In the genomic region with DNA sequence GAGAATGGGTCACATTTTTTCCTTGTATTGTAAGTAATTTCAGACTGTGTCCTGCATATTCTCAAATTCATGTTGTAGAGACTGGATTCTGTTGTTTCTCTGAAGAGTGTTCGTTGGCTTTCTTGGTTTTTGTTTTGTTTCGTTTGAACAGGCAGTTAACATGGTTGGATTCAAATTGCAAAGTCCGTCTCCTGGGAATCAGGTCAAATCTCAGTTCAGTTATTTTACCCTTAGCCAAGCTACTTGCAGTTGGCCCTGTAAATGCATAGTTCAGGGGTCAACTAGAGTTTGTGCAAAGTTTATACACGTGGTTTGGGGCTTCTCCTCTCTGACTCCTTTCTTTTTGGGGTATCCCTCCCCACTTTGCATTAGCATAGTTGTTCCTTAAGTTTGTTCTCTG, we compare ENCODE assay signal across 16 cellular contexts. TPM values are rescaled to one million over a fixed set of nuclear protein-coding genes. Genes with fewer than 3 reads are reported as not detected.
DNase-seq lines count a peak whose midpoint lies in the region; ATAC-seq and TF ChIP-seq lines count a peak whose summit lies in the region.
"Had no signal": no experiment of that assay in that cellular context is flagged by ENCODE, and none has a peak within 500 bp of the region (broad histone marks: within the 10 kb centered on the region; RNA-seq: fewer than 3 reads in every experiment).

No MANE protein-coding gene starts in this region.

- H3K4me3 ChIP-seq in OCI-LY3 (ENCODE audit: low read length) = no peak overlapping the region
- no peak overlapping the region for H3K4me3 ChIP-seq in fibroblast of villous mesenchyme (ENCODE audit: low read depth, low read length)
- peak overlapping the region in 2 of 3 donors; percentile 14 to 15 for H3K4me3 ChIP-seq in right lobe of liver
- H3K4me3 ChIP-seq: A549, GM23248 had no signal

- ATAC-seq in right lobe of liver (peak; percentile 91 to 96 (median 94)), GM21786 (IDR thresholded peaks at IDR 0.05; ENCODE audit: unreplicated experiment) (no peak), HG03095 (IDR thresholded peaks at IDR 0.05; ENCODE audit: unreplicated experiment) (no peak)
- ATAC-seq: A549 had no signal

- H3K36me3 Mint-ChIP-seq in endothelial cell (ENCODE audit: low read depth, unreplicated experiment) = peaks cover 11% of the 10 kb centered on the region

- H3K4me1 ChIP-seq in OCI-LY3 (ENCODE audit: low read length) (peaks cover 7% of the 10 kb centered on the region), right lobe of liver (peaks cover 0 to 6% (median 0%) of the 10 kb centered on the region in 4 donors)
- H3K4me1 ChIP-seq: A549, BE2C, Caco-2 had no signal

- no peak overlapping the region for H3K4me3 Mint-ChIP-seq in endothelial cell (ENCODE audit: unreplicated experiment)
- H3K4me3 Mint-ChIP-seq: CD8-positive, alpha-beta memory T cell had no signal

- H2AFZ ChIP-seq in OCI-LY3 (ENCODE audit: low read depth, low read length) = no peak overlapping the region
- H2AFZ ChIP-seq: GM23248 had no signal

- intact Hi-C loops in right lobe of liver (cut with DNase I) = no loop called here

- H3K27me3 ChIP-seq in OCI-LY3 (ENCODE audit: low read depth, low read length) = no peaks in the 10 kb centered on the region
- H3K27me3 ChIP-seq in right lobe of liver = no peaks in the 10 kb centered on the region
- H3K27me3 ChIP-seq: BE2C had no signal

- no peaks in the 10 kb centered on the region for H4K20me1 ChIP-seq in OCI-LY3 (ENCODE audit: insufficient read depth, low read length)

- peaks cover 3% of the 10 kb centered on the region for H3K4me1 Mint-ChIP-seq in endothelial cell (ENCODE audit: unreplicated experiment)
- H3K4me1 Mint-ChIP-seq: CD8-positive, alpha-beta memory T cell had no signal

- H3K4me2 ChIP-seq in OCI-LY3 (ENCODE audit: low read length) = peak overlapping the region; percentile 37
- H3K4me2 ChIP-seq: A549 had no signal

- DNase-seq in fibroblast of villous mesenchyme (ENCODE audit: low read depth) (peak; percentile 34), right lobe of liver (peak in 1 of 3 donors; percentile 55), endothelial cell (ENCODE audit: low spot score) (no peak), NCI-H2029 treated with DMSO at 0.1 percent for 48 hours (lab: John Stamatoyannopoulos, UW) (no peak)
- DNase-seq: BE2C; Caco-2; CD8-positive, alpha-beta memory T cell; DND-41; GDM1; GM23248; H7; IMR-90 had no signal

- H3K36me3 ChIP-seq in OCI-LY3 (replicated peaks; ENCODE audit: low read depth, low read length) (no peaks in the 10 kb centered on the region), right lobe of liver (no peaks in the 10 kb centered on the region)
- H3K36me3 ChIP-seq: BE2C had no signal

- no peak overlapping the region for H3K9ac ChIP-seq in OCI-LY3 (ENCODE audit: low read length)
- H3K9ac ChIP-seq: GM23248 had no signal

- TF ChIP-seq POLR2A in right lobe of liver (IDR thresholded peaks at IDR 0.05) = no peak

- TF ChIP-seq CTCF in OCI-LY3 (IDR thresholded peaks at IDR 0.05; ENCODE audit: low read depth, low read length) (no peak), fibroblast of villous mesenchyme (IDR thresholded peaks at IDR 0.05; ENCODE audit: insufficient read depth, low read depth, low read length) (no peak), right lobe of liver (IDR thresholded peaks at IDR 0.05) (no peak), endothelial cell (IDR thresholded peaks at IDR 0.05; ENCODE audit: unreplicated experiment) (no peak)

- H3K9me3 Mint-ChIP-seq in endothelial cell (ENCODE audit: unreplicated experiment) = peaks cover 9% of the 10 kb centered on the region

- 25% methylated on average over 4 of the region's 4 CpGs for WGBS in right lobe of liver (ENCODE audit: insufficient coverage, low coverage, low lambda C conversion rate, missing lambda C conversion rate)

- H3K27ac Mint-ChIP-seq in endothelial cell (ENCODE audit: unreplicated experiment) = no peak overlapping the region

- H3K9me3 ChIP-seq in OCI-LY3 (ENCODE audit: insufficient read depth, low read length) = no peaks in the 10 kb centered on the region
- no peaks in the 10 kb centered on the region for H3K9me3 ChIP-seq in right lobe of liver

- peaks cover 3% of the 10 kb centered on the region for H3K27me3 Mint-ChIP-seq in endothelial cell (ENCODE audit: unreplicated experiment)
- H3K27me3 Mint-ChIP-seq: CD8-positive, alpha-beta memory T cell had no signal

- H3K27ac ChIP-seq in OCI-LY3 (ENCODE audit: low read length) (no peak overlapping the region), right lobe of liver (peak overlapping the region in 2 of 3 donors; percentile 45 to 46)
- H3K27ac ChIP-seq: A549, GM23248 had no signal

- no peaks in the 10 kb centered on the region for H3K79me2 ChIP-seq in OCI-LY3 (ENCODE audit: low read length)

RNA-seq across cellular contexts. Expression of gene FBXW11, which starts 21.7 kb away (rescaled TPM):
- total RNA-seq in fibroblast of villous mesenchyme (68.0 and 112 TPM in 2 replicates), right lobe of liver (10 to 100 TPM; 19.9 to 35.9 (median 28.4) TPM), endothelial cell (ENCODE audit: unreplicated experiment) (62.0 TPM)

Comparison
In these comparisons a context has a peak if more than half of its experiments do, and no peak if none do; other contexts are left out.
1. H3K4me3 ChIP-seq: peak in right lobe of liver (2 of 3); none in OCI-LY3 (single experiment) and fibroblast of villous mesenchyme (single experiment).
2. ATAC-seq: peak in right lobe of liver (4 of 4); none in GM21786 (single experiment) and HG03095 (single experiment).